25 cellular contexts compared by ENCODE assay signal in genomic region chr12:128940090-128940888, GRCh38.
DNase-seq lines count a peak whose midpoint lies in the region; ATAC-seq, FAIRE-seq and TF ChIP-seq lines count a peak whose summit lies in the region.
"Had no signal": no experiment of that assay in that cellular context is flagged by ENCODE, and none has a peak within 500 bp of the region (broad histone marks: within the 10 kb centered on the region; RNA-seq: fewer than 3 reads in every experiment).

No MANE protein-coding gene starts in this region.

- H2AK5ac ChIP-seq in H9 (ENCODE audit: insufficient read length, low read length), result no peak overlapping the region

- H3K27me3 ChIP-seq in H9 (ENCODE audit: insufficient read depth, low read length) (no peaks in the 10 kb centered on the region), bronchial epithelial cell (ENCODE audit: control insufficient read depth, insufficient read depth, low read length) (no peaks in the 10 kb centered on the region), foreskin keratinocyte (no peaks in the 10 kb centered on the region)
- H3K27me3 ChIP-seq: BE2C had no signal

- WGBS in H9 (ENCODE audit: extremely low coverage, insufficient read length, low lambda C conversion rate), result no CpG with 5 or more reads among the region's 15 CpGs

- no peak for FAIRE-seq in bronchial epithelial cell (lab: Jason Lieb, UNC)
- FAIRE-seq: GM12892, H54, K562 had no signal

- H4K5ac ChIP-seq in H9 (ENCODE audit: insufficient read length, low read depth, low read length), result no peak overlapping the region

- no peak overlapping the region for H3K27ac Mint-ChIP-seq in H9
- H3K27ac Mint-ChIP-seq: CD8-positive, alpha-beta memory T cell had no signal

- H3K36me3 ChIP-seq in bronchial epithelial cell (ENCODE audit: control insufficient read depth, insufficient read depth, low read length), result no peaks in the 10 kb centered on the region
- H3K36me3 ChIP-seq: BE2C had no signal

- H4K20me1 ChIP-seq in H9 (ENCODE audit: control insufficient read depth, insufficient read depth, insufficient read length), result no peaks in the 10 kb centered on the region

- H3K56ac ChIP-seq in H9 (ENCODE audit: insufficient read length, low read depth, low read length), result no peak overlapping the region

- H3K4me2 ChIP-seq in H9 (ENCODE audit: insufficient read depth, insufficient read length, low read length), result no peak overlapping the region

- no peak overlapping the region for H3K4me3 ChIP-seq in bronchial epithelial cell (ENCODE audit: low read depth, low read length)
- H3K4me3 ChIP-seq: K562 had no signal

- no peak overlapping the region for H3K9ac ChIP-seq in H9 (ENCODE audit: extremely low read depth, insufficient read length, low read length)

- H3K4me3 Mint-ChIP-seq in H9, result no peak overlapping the region
- H3K4me3 Mint-ChIP-seq: CD14-positive monocyte; CD8-positive, alpha-beta memory T cell had no signal

- no peak overlapping the region for H3K27ac ChIP-seq in H9 (ENCODE audit: insufficient read length, low read depth, low read length)
- H3K27ac ChIP-seq in foreskin keratinocyte, result no peak overlapping the region

- H2BK12ac ChIP-seq in H9 (ENCODE audit: insufficient read length, low read depth, low read length), result no peak overlapping the region

- H3K14ac ChIP-seq in H9 (ENCODE audit: insufficient read depth, low read length), result no peak overlapping the region

- no peak overlapping the region for H2BK120ac ChIP-seq in H9 (ENCODE audit: low read depth, low read length, poor library complexity, severe bottlenecking)

- no peak overlapping the region for H3T11ph ChIP-seq in H9 (ENCODE audit: low read length)

- H2BK5ac ChIP-seq in H9 (ENCODE audit: insufficient read length, low read length), result no peak overlapping the region

- H3K23ac ChIP-seq in H9 (ENCODE audit: insufficient read length, low read depth, low read length), result no peak overlapping the region

- H3K23me2 ChIP-seq in H9 (ENCODE audit: insufficient read length, low read depth, low read length, poor library complexity, severe bottlenecking), result no peaks in the 10 kb centered on the region

- H3K79me1 ChIP-seq in H9 (ENCODE audit: insufficient read depth, low read depth, low read length, poor library complexity, severe bottlenecking), result no peaks in the 10 kb centered on the region

- no peak overlapping the region for H4K8ac ChIP-seq in H9 (replicated peaks; ENCODE audit: insufficient read length, low read depth, low read length)

- no peak for ATAC-seq in foreskin keratinocyte
- ATAC-seq: K562, Panc1 had no signal

- H2BK15ac ChIP-seq in H9 (ENCODE audit: low read depth, low read length), result no peak overlapping the region

- no peaks in the 10 kb centered on the region; the same call in 1 of the 2 replicates for H3K4me1 ChIP-seq in H9 (ENCODE audit: insufficient read depth, low read length)
- no peaks in the 10 kb centered on the region for H3K4me1 ChIP-seq in foreskin keratinocyte
- H3K4me1 ChIP-seq: BE2C had no signal

- no peak for TF ChIP-seq POLR2A in erythroblast (IDR thresholded peaks at IDR 0.05; ENCODE audit: low read length)

- no peak overlapping the region for H3K4ac ChIP-seq in H9 (ENCODE audit: low read depth, low read length)

- DNase-seq in H9, result no peak
- peak; percentile 52 for DNase-seq in bronchial epithelial cell (ENCODE audit: low read depth)
- DNase-seq in foreskin keratinocyte, result peak; percentile 29 to 52
- DNase-seq in stimulated activated CD4-positive, alpha-beta T cell treated with anti-CD3 and anti-CD28 coated beads, Interleukin-2, amount 100 ng/mL, for 24 hours, result no peak
- DNase-seq in erythroblast (lab: John Stamatoyannopoulos, UW), result no peak
- no peak for DNase-seq in activated T-cell treated with anti-CD3 and anti-CD28 coated beads for 4 hours
- no peak for DNase-seq in NCI-H1417 (lab: John Stamatoyannopoulos, UW)
- DNase-seq: BE2C; Calu3; CD8-positive, alpha-beta memory T cell; DMS79 treated with DMSO at 0.1 percent for 48 hours; GF-D8; Kasumi-1; MV-4-11; NCI-H1105; NCI-H146; NCI-H1930; NCI-H446; NCI-H69; SHP77 treated with DMSO at 0.1 percent for 48 hours had no signal

- no peaks in the 10 kb centered on the region; the same call in 1 of the 2 replicates for H3K27me3 Mint-ChIP-seq in H9 (ENCODE audit: low read depth)

- H4K91ac ChIP-seq in H9 (ENCODE audit: insufficient read length, low read depth, low read length), result no peak overlapping the region

- no peak overlapping the region for H3K18ac ChIP-seq in H9 (ENCODE audit: insufficient read length, low read depth, low read length)

- H3K9me3 Mint-ChIP-seq in H9, result no peaks in the 10 kb centered on the region; a peak in 1 of 5 replicates

- no peaks in the 10 kb centered on the region for H3K9me3 ChIP-seq in H9 (ENCODE audit: control insufficient read depth, low read depth, low read length)
- H3K9me3 ChIP-seq: BE2C had no signal

- no peaks in the 10 kb centered on the region for H3K79me2 ChIP-seq in H9 (ENCODE audit: insufficient read depth, low read length)

- TF ChIP-seq CTCF in H9 (conservative IDR thresholded peaks at IDR 0.05), result peak; percentile 41; the same call in 2 of the 3 replicates
- TF ChIP-seq CTCF in bronchial epithelial cell (IDR thresholded peaks at IDR 0.05; ENCODE audit: insufficient read depth, low read length, severe bottlenecking), result no peak
- TF ChIP-seq CTCF in foreskin keratinocyte (conservative IDR thresholded peaks at IDR 0.05), result no peak

- no peaks in the 10 kb centered on the region for H3K36me3 Mint-ChIP-seq in H9 (ENCODE audit: insufficient read depth in 1 of 3, low read depth in 3 of 3)
- H3K36me3 Mint-ChIP-seq: CD8-positive, alpha-beta memory T cell had no signal

- H2AFZ ChIP-seq in H9 (ENCODE audit: low read length), result no peak overlapping the region

- peaks cover 13 to 14% of the 10 kb centered on the region in 2 experiments for H3K4me1 Mint-ChIP-seq in H9
- H3K4me1 Mint-ChIP-seq: CD8-positive, alpha-beta memory T cell had no signal

- no peak overlapping the region for H2BK20ac ChIP-seq in H9 (ENCODE audit: low read depth, low read length, poor library complexity, severe bottlenecking)

Comparison
In these comparisons a context has a peak if more than half of its experiments do, and no peak if none do; other contexts are left out.
1. DNase-seq: peak in bronchial epithelial cell (single experiment) and foreskin keratinocyte (2 of 2); none in H9 (single experiment), stimulated activated CD4-positive, alpha-beta T cell treated with anti-CD3 and anti-CD28 coated beads, Interleukin-2, amount 100 ng/mL, for 24 hours (0 of 2), erythroblast (0 of 2), activated T-cell treated with anti-CD3 and anti-CD28 coated beads for 4 hours (single experiment) and NCI-H1417 (0 of 3).